25 cellular contexts compared by ENCODE assay signal in genomic region chr2:42868096-42868495, GRCh38.
"Had no signal": no experiment of that assay in that cellular context is flagged by ENCODE, and none has a peak within 500 bp of the region (broad histone marks: within the 10 kb centered on the region; RNA-seq: fewer than 3 reads in every experiment).

No MANE protein-coding gene starts in this region.

- H3K9me3 ChIP-seq: adrenal gland, lower lobe of right lung, mucosa of descending colon, right lobe of liver had no signal

- H3K4me3 ChIP-seq: adrenal gland, lower lobe of right lung, mucosa of descending colon, right lobe of liver, skin epidermis had no signal

- H3K27ac ChIP-seq: brain microvascular endothelial cell, right lobe of liver had no signal

- H3K36me3 ChIP-seq: adrenal gland, brain microvascular endothelial cell, lower lobe of right lung, right lobe of liver had no signal

- DNase-seq: activated B cell treated with CpG ODN at 0.5 μM for 24 hours; activated CD4-positive, alpha-beta T cell treated with anti-CD3 and anti-CD28 coated beads for 36 hours; activated CD8-positive, alpha-beta T cell treated with anti-CD3 and anti-CD28 coated beads, Interleukin-2, amount 10 ng/mL, durations not matched to agents 7 days and 5 days; activated naive CD4-positive, alpha-beta T cell treated with anti-CD3 and anti-CD28 coated beads for 36 hours; activated naive CD8-positive, alpha-beta T cell treated with anti-CD3 and anti-CD28 coated beads for 36 hours; activated T-cell treated with anti-CD3 and anti-CD28 coated beads for 4 hours; activated T-cell treated with anti-CD3 and anti-CD28 coated beads, Interleukin-2, amount 50 U/mL, for 72 hours; adrenal gland; brain microvascular endothelial cell; central memory CD4-positive, alpha-beta T cell; endodermal cell; hypothalamus; immature natural killer cell; lower lobe of right lung; mesendoderm; mucosa of descending colon; right lobe of liver; stimulated activated CD4-positive, alpha-beta T cell treated with anti-CD3 and anti-CD28 coated beads, Interleukin-12 subunit alpha, Interleukin-12 subunit beta, amount 100 ng/mL, for 4 hours; stimulated activated CD4-positive, alpha-beta T cell treated with anti-CD3 and anti-CD28 coated beads, Interleukin-4, amount 100 ng/mL, for 24 hours; stimulated activated naive CD8-positive, alpha-beta T cell treated with anti-CD3 and anti-CD28 coated beads, Interleukin-15, amount 100 ng/mL, for 72 hours; T-cell; trophoblast cell had no signal

- H3K27me3 ChIP-seq: adrenal gland, brain microvascular endothelial cell, right lobe of liver had no signal

- H3K4me1 ChIP-seq: right lobe of liver had no signal

- ATAC-seq: activated CD4-positive, alpha-beta T cell treated with anti-CD3 and anti-CD28 coated beads for 36 hours; activated CD8-positive, alpha-beta T cell treated with anti-CD3 and anti-CD28 coated beads, Interleukin-2, amount 10 ng/mL, durations not matched to agents 7 days and 5 days; activated T-cell treated with anti-CD3 and anti-CD28 coated beads, Interleukin-2, amount 50 U/mL, for 72 hours; lower lobe of right lung; mucosa of descending colon; natural killer cell treated with Interleukin-12 subunit alpha and Interleukin-12 subunit beta and Interleukin-15 and Interleukin-18, amount 100 ng/mL, for 72 hours; stimulated activated effector memory CD8-positive, alpha-beta T cell treated with anti-CD3 and anti-CD28 coated beads, Interleukin-12 subunit alpha, Interleukin-12 subunit beta, amount 100 ng/mL, for 72 hours; stimulated activated naive CD8-positive, alpha-beta T cell treated with anti-CD3 and anti-CD28 coated beads, Interleukin-15, amount 100 ng/mL, for 72 hours; T-cell had no signal
